ENCODE assay signal across 8 cellular contexts in the genomic region with DNA sequence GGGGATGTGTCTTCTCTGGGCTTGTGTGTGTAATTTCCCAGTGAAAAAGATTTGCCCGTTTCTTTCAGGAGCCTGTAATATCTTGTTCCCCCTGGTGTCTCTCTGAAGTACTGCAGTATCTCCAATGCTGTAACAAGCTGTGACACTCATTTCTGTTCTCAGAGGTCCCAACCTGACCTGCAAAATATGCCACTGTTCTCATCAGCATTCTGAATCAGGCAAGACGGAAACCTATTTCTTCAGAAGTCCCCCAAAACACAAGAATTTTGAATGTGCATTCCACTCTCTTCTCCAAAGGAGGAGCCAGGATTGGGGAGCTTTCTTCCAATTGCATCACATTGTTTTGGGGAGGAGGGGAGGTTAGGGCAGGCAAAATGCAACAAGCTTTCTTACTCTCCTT.
DNase-seq lines count a peak whose midpoint lies in the region; ATAC-seq and TF ChIP-seq lines count a peak whose summit lies in the region.

No MANE protein-coding gene starts in this region.

- no peak overlapping the region for H3K9ac ChIP-seq in GM23248
- H3K9ac ChIP-seq in OCI-LY3 (ENCODE audit: low read length): no peak overlapping the region

- H3K36me3 Mint-ChIP-seq in endothelial cell (ENCODE audit: low read depth, unreplicated experiment) (peaks cover 1% of the 10 kb centered on the region), nephron (ENCODE audit: low read depth) (no peaks in the 10 kb centered on the region)

- H3K4me1 ChIP-seq in GM23248 (ENCODE audit: insufficient read depth): peaks cover 4% of the 10 kb centered on the region; the same call in 1 of the 2 replicates
- H3K4me1 ChIP-seq in OCI-LY3 (ENCODE audit: low read length): no peaks in the 10 kb centered on the region

- H2AFZ ChIP-seq in GM23248 (peak overlapping the region; percentile 47), OCI-LY3 (ENCODE audit: low read depth, low read length) (no peak overlapping the region)

- H4K20me1 ChIP-seq in GM23248 (ENCODE audit: insufficient read depth) (no peaks in the 10 kb centered on the region), OCI-LY3 (ENCODE audit: insufficient read depth, low read length) (no peaks in the 10 kb centered on the region)

- no peak overlapping the region for H3K4me2 ChIP-seq in GM23248 (ENCODE audit: unreplicated experiment)
- H3K4me2 ChIP-seq in OCI-LY3 (ENCODE audit: low read length): no peak overlapping the region

- ATAC-seq in GM21786 (IDR thresholded peaks at IDR 0.05; ENCODE audit: unreplicated experiment): no peak
- ATAC-seq in GM21576 (IDR thresholded peaks at IDR 0.05; ENCODE audit: unreplicated experiment): no peak

- peaks cover 9% of the 10 kb centered on the region; the same call in 1 of the 2 replicates for H3K27me3 ChIP-seq in GM23248 (replicated peaks; ENCODE audit: insufficient read depth)
- H3K27me3 ChIP-seq in OCI-LY3 (ENCODE audit: low read depth, low read length): 0 out of 2 replicates have a peak, but pooled peaks cover 3% of the 10 kb centered on the region

- H3K9me3 Mint-ChIP-seq in endothelial cell (ENCODE audit: unreplicated experiment): no peaks in the 10 kb centered on the region
- peaks cover 20% of the 10 kb centered on the region for H3K9me3 Mint-ChIP-seq in nephron

- H3K27me3 Mint-ChIP-seq in endothelial cell (ENCODE audit: unreplicated experiment) (no peaks in the 10 kb centered on the region), nephron (ENCODE audit: low read depth) (no peaks in the 10 kb centered on the region)

- DNase-seq in CMK (ENCODE audit: low read depth) (peak; percentile 9), GM23248 (peak; percentile 73), endothelial cell (ENCODE audit: low spot score) (peak; percentile 59), C1 segment of cervical spinal cord (lab: John Stamatoyannopoulos, UW) (no peak)

- H3K9me2 ChIP-seq in GM23248 (ENCODE audit: insufficient read depth): no peaks in the 10 kb centered on the region

- H3K4me3 ChIP-seq in GM23248: no peak overlapping the region
- H3K4me3 ChIP-seq in OCI-LY3 (ENCODE audit: low read length): no peak overlapping the region

- no peaks in the 10 kb centered on the region for H3F3A ChIP-seq in GM23248 (ENCODE audit: insufficient read depth)

- 9 to 12% methylated on average over 2 of the region's 2 CpGs for WGBS in GM23248 (ENCODE audit: low coverage in 1 of 2, low lambda C conversion rate in 2 of 2, missing lambda C conversion rate in 2 of 2), 2 experiments

- H3K27ac ChIP-seq in GM23248: peak overlapping the region; percentile 50
- H3K27ac ChIP-seq in OCI-LY3 (ENCODE audit: low read length): no peak overlapping the region

- H3K79me2 ChIP-seq in GM23248 (ENCODE audit: insufficient read depth): no peaks in the 10 kb centered on the region
- no peaks in the 10 kb centered on the region for H3K79me2 ChIP-seq in OCI-LY3 (ENCODE audit: low read length)

- no peaks in the 10 kb centered on the region for H3K36me3 ChIP-seq in GM23248 (ENCODE audit: low read depth)
- no peaks in the 10 kb centered on the region for H3K36me3 ChIP-seq in OCI-LY3 (replicated peaks; ENCODE audit: low read depth, low read length)

- no peaks in the 10 kb centered on the region for H3K9me3 ChIP-seq in GM23248 (ENCODE audit: low read depth)
- no peaks in the 10 kb centered on the region for H3K9me3 ChIP-seq in OCI-LY3 (ENCODE audit: insufficient read depth, low read length)

- H3K4me3 Mint-ChIP-seq in endothelial cell (ENCODE audit: unreplicated experiment) (no peak overlapping the region), nephron (no peak overlapping the region)

- no peak overlapping the region for H3K27ac Mint-ChIP-seq in endothelial cell (ENCODE audit: unreplicated experiment)
- H3K27ac Mint-ChIP-seq in nephron: no peak overlapping the region

- in situ Hi-C loops in GM23248 (cut with MboI): no loop called here

- no peaks in the 10 kb centered on the region for H3K4me1 Mint-ChIP-seq in endothelial cell (ENCODE audit: unreplicated experiment)
- H3K4me1 Mint-ChIP-seq in nephron: peaks cover 21% of the 10 kb centered on the region

- peak; percentile 67 for TF ChIP-seq CTCF in OCI-LY3 (IDR thresholded peaks at IDR 0.05; ENCODE audit: low read depth, low read length)
- peak; percentile 83 for TF ChIP-seq CTCF in endothelial cell (IDR thresholded peaks at IDR 0.05; ENCODE audit: unreplicated experiment)
- TF ChIP-seq CTCF in nephron (IDR thresholded peaks at IDR 0.05; ENCODE audit: unreplicated experiment in 3 of 3): peak; percentile 51 to 62 (median 54)

Comparison
In these comparisons a context has a peak if more than half of its experiments do, and no peak if none do; other contexts are left out.
1. DNase-seq: peak in CMK (single experiment), GM23248 (single experiment) and endothelial cell (single experiment); none in C1 segment of cervical spinal cord (0 of 14).
2. Peak in every context shown above with its lines, with median percentiles within 50 percentile points of each other: CTCF ChIP-seq.